Comparison of ENCODE assay signal across 26 cellular contexts in genomic region chrX:31154941-31155340, GRCh38.
"Had no signal": no experiment of that assay in that cellular context is flagged by ENCODE, and none has a peak within 500 bp of the region (broad histone marks: within the 10 kb centered on the region; RNA-seq: fewer than 3 reads in every experiment).

No MANE protein-coding gene starts in this region.

- H3K27ac Mint-ChIP-seq: activated B cell treated with CpG ODN at 0.5 μM for 24 hours; activated CD8-positive, alpha-beta T cell treated with anti-CD3 and anti-CD28 coated beads for 36 hours; activated naive CD4-positive, alpha-beta T cell treated with anti-CD3 and anti-CD28 coated beads, Interleukin-2, amount 50 U/mL, for 24 hours; activated naive CD8-positive, alpha-beta T cell treated with anti-CD3 and anti-CD28 coated beads, Interleukin-2, amount 50 U/mL, for 24 hours; activated T-helper 17 cell treated with anti-CD3 and anti-CD28 coated beads, Interleukin-2, amount 50 U/mL, for 72 hours; naive thymus-derived CD8-positive, alpha-beta T cell; stimulated activated naive B cell treated with anti-CD40 and anti-IgM and Interleukin-4, amounts not matched to agents 10 μg/mL and 1 μg/mL and 100 μg/mL, for 72 hours had no signal

- H3K9me3 Mint-ChIP-seq: activated B cell treated with CpG ODN at 0.5 μM for 24 hours; activated CD8-positive, alpha-beta T cell treated with anti-CD3 and anti-CD28 coated beads for 36 hours; activated naive CD4-positive, alpha-beta T cell treated with anti-CD3 and anti-CD28 coated beads, Interleukin-2, amount 50 U/mL, for 24 hours; activated naive CD8-positive, alpha-beta T cell treated with anti-CD3 and anti-CD28 coated beads, Interleukin-2, amount 50 U/mL, for 24 hours; activated T-cell treated with anti-CD3 and anti-CD28 coated beads, Interleukin-2, amount 50 U/mL, for 4 hours; activated T-helper 17 cell treated with anti-CD3 and anti-CD28 coated beads, Interleukin-2, amount 50 U/mL, for 72 hours; naive thymus-derived CD8-positive, alpha-beta T cell; stimulated activated naive B cell treated with anti-CD40 and anti-IgM and Interleukin-4, amounts not matched to agents 10 μg/mL and 1 μg/mL and 100 μg/mL, for 72 hours had no signal

- H3K36me3 Mint-ChIP-seq: activated naive CD4-positive, alpha-beta T cell treated with anti-CD3 and anti-CD28 coated beads, Interleukin-2, amount 50 U/mL, for 24 hours; naive thymus-derived CD8-positive, alpha-beta T cell had no signal

- DNase-seq: activated B cell treated with CpG ODN at 0.5 μM for 24 hours; activated CD4-positive, alpha-beta T cell treated with anti-CD3 and anti-CD28 coated beads, Interleukin-2, amount 50 U/mL, for 1 hour; activated CD8-positive, alpha-beta T cell treated with anti-CD3 and anti-CD28 coated beads for 36 hours; activated naive CD8-positive, alpha-beta T cell treated with anti-CD3 and anti-CD28 coated beads, Interleukin-2, amount 50 U/mL, for 24 hours; activated T-cell treated with anti-CD3 and anti-CD28 coated beads, Interleukin-2, amount 50 U/mL, for 4 hours; amygdala; central memory CD4-positive, alpha-beta T cell; dermis blood vessel endothelial cell; effector CD4-positive, alpha-beta T cell; foreskin keratinocyte; heart right ventricle; left lung; lower lobe of right lung; mesenchymal stem cell; naive thymus-derived CD8-positive, alpha-beta T cell; nucleus accumbens; psoas muscle; sigmoid colon; stimulated activated CD4-positive, alpha-beta T cell treated with anti-CD3 and anti-CD28 coated beads, Interleukin-1b, Interleukin-23, amount 100 ng/mL, for 48 hours; stimulated activated CD4-positive, alpha-beta T cell treated with anti-CD3 and anti-CD28 coated beads, Interleukin-4, amount 100 ng/mL, for 4 hours; stimulated activated naive B cell treated with anti-CD40 and anti-IgM and Interleukin-4, amounts not matched to agents 10 μg/mL and 1 μg/mL and 100 μg/mL, for 72 hours; tibial artery; upper lobe of right lung had no signal

- H3K4me1 Mint-ChIP-seq: activated B cell treated with CpG ODN at 0.5 μM for 24 hours; activated naive CD4-positive, alpha-beta T cell treated with anti-CD3 and anti-CD28 coated beads, Interleukin-2, amount 50 U/mL, for 24 hours; activated naive CD8-positive, alpha-beta T cell treated with anti-CD3 and anti-CD28 coated beads, Interleukin-2, amount 50 U/mL, for 24 hours; activated T-helper 17 cell treated with anti-CD3 and anti-CD28 coated beads, Interleukin-2, amount 50 U/mL, for 72 hours; naive thymus-derived CD8-positive, alpha-beta T cell; neural crest cell; stimulated activated naive B cell treated with anti-CD40 and anti-IgM and Interleukin-4, amounts not matched to agents 10 μg/mL and 1 μg/mL and 100 μg/mL, for 72 hours had no signal

- ATAC-seq: activated CD8-positive, alpha-beta T cell treated with anti-CD3 and anti-CD28 coated beads for 36 hours; activated naive CD8-positive, alpha-beta T cell treated with anti-CD3 and anti-CD28 coated beads, Interleukin-2, amount 50 U/mL, for 24 hours; activated T-cell treated with anti-CD3 and anti-CD28 coated beads, Interleukin-2, amount 50 U/mL, for 4 hours; activated T-helper 17 cell treated with anti-CD3 and anti-CD28 coated beads, Interleukin-2, amount 50 U/mL, for 72 hours; foreskin keratinocyte; heart right ventricle; left lung; lower lobe of right lung; naive thymus-derived CD8-positive, alpha-beta T cell; psoas muscle; stimulated activated naive B cell treated with anti-CD40 and anti-IgM and Interleukin-4, amounts not matched to agents 10 μg/mL and 1 μg/mL and 100 μg/mL, for 72 hours; upper lobe of right lung had no signal

- H3K27me3 Mint-ChIP-seq: activated B cell treated with CpG ODN at 0.5 μM for 24 hours; activated CD8-positive, alpha-beta T cell treated with anti-CD3 and anti-CD28 coated beads for 36 hours; activated naive CD4-positive, alpha-beta T cell treated with anti-CD3 and anti-CD28 coated beads, Interleukin-2, amount 50 U/mL, for 24 hours; activated naive CD8-positive, alpha-beta T cell treated with anti-CD3 and anti-CD28 coated beads, Interleukin-2, amount 50 U/mL, for 24 hours; activated T-helper 17 cell treated with anti-CD3 and anti-CD28 coated beads, Interleukin-2, amount 50 U/mL, for 72 hours; naive thymus-derived CD8-positive, alpha-beta T cell; stimulated activated naive B cell treated with anti-CD40 and anti-IgM and Interleukin-4, amounts not matched to agents 10 μg/mL and 1 μg/mL and 100 μg/mL, for 72 hours had no signal

- H3K4me3 Mint-ChIP-seq: activated B cell treated with CpG ODN at 0.5 μM for 24 hours; activated CD8-positive, alpha-beta T cell treated with anti-CD3 and anti-CD28 coated beads for 36 hours; activated naive CD4-positive, alpha-beta T cell treated with anti-CD3 and anti-CD28 coated beads, Interleukin-2, amount 50 U/mL, for 24 hours; activated naive CD8-positive, alpha-beta T cell treated with anti-CD3 and anti-CD28 coated beads, Interleukin-2, amount 50 U/mL, for 24 hours; activated T-cell treated with anti-CD3 and anti-CD28 coated beads, Interleukin-2, amount 50 U/mL, for 4 hours; activated T-helper 17 cell treated with anti-CD3 and anti-CD28 coated beads, Interleukin-2, amount 50 U/mL, for 72 hours; naive thymus-derived CD8-positive, alpha-beta T cell; neural crest cell; stimulated activated naive B cell treated with anti-CD40 and anti-IgM and Interleukin-4, amounts not matched to agents 10 μg/mL and 1 μg/mL and 100 μg/mL, for 72 hours had no signal
